Comparison of ENCODE assay signal across 17 cellular contexts in genomic region chr3:30438121-30438520, GRCh38.
DNase-seq lines count a peak whose midpoint lies in the region; ATAC-seq and TF ChIP-seq lines count a peak whose summit lies in the region.
"Had no signal": no experiment of that assay in that cellular context is flagged by ENCODE, and none has a peak within 500 bp of the region (broad histone marks: within the 10 kb centered on the region; RNA-seq: fewer than 3 reads in every experiment).

No MANE protein-coding gene starts in this region.

- no peak overlapping the region for H3K27ac Mint-ChIP-seq in stimulated activated memory B cell treated with anti-CD40 and anti-IgM and Interleukin-4, amounts not matched to agents 10 μg/mL and 1 μg/mL and 100 μg/mL, for 72 hours
- H3K27ac Mint-ChIP-seq: activated T-helper 17 cell treated with anti-CD3 and anti-CD28 coated beads, Interleukin-2, amount 50 U/mL, for 72 hours; T-helper 17 cell had no signal

- H3K4me3 ChIP-seq in coronary artery, result no peak overlapping the region
- H3K4me3 ChIP-seq: esophagus squamous epithelium had no signal

- H3K36me3 Mint-ChIP-seq in stimulated activated memory B cell treated with anti-CD40 and anti-IgM and Interleukin-4, amounts not matched to agents 10 μg/mL and 1 μg/mL and 100 μg/mL, for 72 hours, result no peaks in the 10 kb centered on the region

- H3K27ac ChIP-seq in coronary artery, result peak overlapping the region; percentile 78 to 84

- H3K4me1 Mint-ChIP-seq in stimulated activated memory B cell treated with anti-CD40 and anti-IgM and Interleukin-4, amounts not matched to agents 10 μg/mL and 1 μg/mL and 100 μg/mL, for 72 hours, result peaks cover 40% of the 10 kb centered on the region

- peaks cover 3% of the 10 kb centered on the region for H3K9me3 Mint-ChIP-seq in stimulated activated memory B cell treated with anti-CD40 and anti-IgM and Interleukin-4, amounts not matched to agents 10 μg/mL and 1 μg/mL and 100 μg/mL, for 72 hours
- H3K9me3 Mint-ChIP-seq: activated T-helper 17 cell treated with anti-CD3 and anti-CD28 coated beads, Interleukin-2, amount 50 U/mL, for 72 hours had no signal

- ATAC-seq in GM18508 (IDR thresholded peaks at IDR 0.05; ENCODE audit: insufficient read depth, unreplicated experiment) (peak; percentile 78), HG03354 (IDR thresholded peaks at IDR 0.05; ENCODE audit: poor library complexity, severe bottlenecking, unreplicated experiment) (peak; percentile 82), HG02852 (IDR thresholded peaks at IDR 0.05; ENCODE audit: unreplicated experiment) (no peak), HG03045 (IDR thresholded peaks at IDR 0.05; ENCODE audit: unreplicated experiment) (no peak)
- ATAC-seq in stimulated activated memory B cell treated with anti-CD40 and anti-IgM and Interleukin-4, amounts not matched to agents 10 μg/mL and 1 μg/mL and 100 μg/mL, for 72 hours, result peak; percentile 78
- ATAC-seq: activated T-helper 17 cell treated with anti-CD3 and anti-CD28 coated beads, Interleukin-2, amount 50 U/mL, for 72 hours; sciatic nerve; T-helper 17 cell had no signal

- TF ChIP-seq CTCF in coronary artery (IDR thresholded peaks at IDR 0.05), result no peak

- no peaks in the 10 kb centered on the region for H3K27me3 Mint-ChIP-seq in stimulated activated memory B cell treated with anti-CD40 and anti-IgM and Interleukin-4, amounts not matched to agents 10 μg/mL and 1 μg/mL and 100 μg/mL, for 72 hours
- H3K27me3 Mint-ChIP-seq: activated T-helper 17 cell treated with anti-CD3 and anti-CD28 coated beads, Interleukin-2, amount 50 U/mL, for 72 hours; T-helper 17 cell had no signal

- no peak overlapping the region for H3K4me3 Mint-ChIP-seq in stimulated activated memory B cell treated with anti-CD40 and anti-IgM and Interleukin-4, amounts not matched to agents 10 μg/mL and 1 μg/mL and 100 μg/mL, for 72 hours
- H3K4me3 Mint-ChIP-seq: activated T-helper 17 cell treated with anti-CD3 and anti-CD28 coated beads, Interleukin-2, amount 50 U/mL, for 72 hours; T-helper 17 cell had no signal

- no peak for DNase-seq in coronary artery (ENCODE audit: low spot score)
- DNase-seq in C1 segment of cervical spinal cord (lab: John Stamatoyannopoulos, UW), result no peak
- no peak for DNase-seq in NCI-H2081 treated with DMSO at 0.1 percent for 48 hours (lab: John Stamatoyannopoulos, UW)
- DNase-seq: effector CD4-positive, alpha-beta T cell; esophagus squamous epithelium; glutamatergic neuron; mesendoderm; nucleus accumbens; OCI-M1; T-helper 17 cell had no signal

Comparison
In these comparisons a context has a peak if more than half of its experiments do, and no peak if none do; other contexts are left out.
1. ATAC-seq: peak in GM18508 (single experiment), HG03354 (single experiment) and stimulated activated memory B cell treated with anti-CD40 and anti-IgM and Interleukin-4, amounts not matched to agents 10 μg/mL and 1 μg/mL and 100 μg/mL, for 72 hours (single experiment); none in HG02852 (single experiment) and HG03045 (single experiment).